ENCODE assay signal across 1 cellular context in genomic region chr7:128954830-128955797, GRCh38.
TF ChIP-seq lines count a peak whose summit lies in the region.

No MANE protein-coding gene starts in this region.

TF ChIP-seq in GM12878, 131 proteins besides CTCF, POLR2A, EP300 and RAD21 (continued from another document and continues in another):
- TF ChIP-seq ZNF687 (IDR thresholded peaks at IDR 0.05) = peak; percentile 87
- TF ChIP-seq RAD51 (IDR thresholded peaks at IDR 0.05) = peak; percentile 81
- TF ChIP-seq JUNB (IDR thresholded peaks at IDR 0.05) = no peak; the same call in 1 of the 2 replicates
- no peak for TF ChIP-seq ZNF207 (IDR thresholded peaks at IDR 0.05; ENCODE audit: borderline replicate concordance)
- TF ChIP-seq NBN (IDR thresholded peaks at IDR 0.05) = peak; percentile 73
- no peak for TF ChIP-seq NRF1 (conservative IDR thresholded peaks at IDR 0.05; ENCODE audit: low read depth, low read length)
- TF ChIP-seq SMC3 (IDR thresholded peaks at IDR 0.05; ENCODE audit: borderline replicate concordance, low read length) = no peak; the same call in 1 of the 2 replicates
- TF ChIP-seq NFIC (IDR thresholded peaks at IDR 0.05; ENCODE audit: low read depth, low read length) = peak; percentile 87
- TF ChIP-seq FOXM1 (IDR thresholded peaks at IDR 0.05; ENCODE audit: low read depth, low read length) = peak; percentile 77
- no peak for TF ChIP-seq ASH2L (IDR thresholded peaks at IDR 0.05; ENCODE audit: borderline replicate concordance, low read depth)
- no peak for TF ChIP-seq REST (IDR thresholded peaks at IDR 0.05; ENCODE audit: low read depth, low read length)
- no peak for TF ChIP-seq RELA (IDR thresholded peaks at IDR 0.05; ENCODE audit: borderline replicate concordance, partially characterized antibody)
- TF ChIP-seq MYB (IDR thresholded peaks at IDR 0.05; ENCODE audit: borderline replicate concordance, low read depth, low read length) = no peak
- 0 out of 2 replicates have a peak, but pooled peaks have one; percentile 73 for TF ChIP-seq STAT3 (IDR thresholded peaks at IDR 0.05; ENCODE audit: low read depth, low read length)
- TF ChIP-seq, protein P1, sequence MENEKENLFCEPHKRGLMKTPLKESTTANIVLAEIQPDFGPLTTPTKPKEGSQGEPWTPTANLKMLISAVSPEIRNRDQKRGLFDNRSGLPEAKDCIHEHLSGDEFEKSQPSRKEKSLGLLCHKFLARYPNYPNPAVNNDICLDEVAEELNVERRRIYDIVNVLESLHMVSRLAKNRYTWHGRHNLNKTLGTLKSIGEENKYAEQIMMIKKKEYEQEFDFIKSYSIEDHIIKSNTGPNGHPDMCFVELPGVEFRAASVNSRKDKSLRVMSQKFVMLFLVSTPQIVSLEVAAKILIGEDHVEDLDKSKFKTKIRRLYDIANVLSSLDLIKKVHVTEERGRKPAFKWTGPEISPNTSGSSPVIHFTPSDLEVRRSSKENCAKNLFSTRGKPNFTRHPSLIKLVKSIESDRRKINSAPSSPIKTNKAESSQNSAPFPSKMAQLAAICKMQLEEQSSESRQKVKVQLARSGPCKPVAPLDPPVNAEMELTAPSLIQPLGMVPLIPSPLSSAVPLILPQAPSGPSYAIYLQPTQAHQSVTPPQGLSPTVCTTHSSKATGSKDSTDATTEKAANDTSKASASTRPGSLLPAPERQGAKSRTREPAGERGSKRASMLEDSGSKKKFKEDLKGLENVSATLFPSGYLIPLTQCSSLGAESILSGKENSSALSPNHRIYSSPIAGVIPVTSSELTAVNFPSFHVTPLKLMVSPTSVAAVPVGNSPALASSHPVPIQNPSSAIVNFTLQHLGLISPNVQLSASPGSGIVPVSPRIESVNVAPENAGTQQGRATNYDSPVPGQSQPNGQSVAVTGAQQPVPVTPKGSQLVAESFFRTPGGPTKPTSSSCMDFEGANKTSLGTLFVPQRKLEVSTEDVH (IDR thresholded peaks at IDR 0.05; ENCODE audit: low read depth, partially characterized antibody) = no peak
- peak; percentile 88 for TF ChIP-seq CREM (IDR thresholded peaks at IDR 0.05; ENCODE audit: low read depth)
- TF ChIP-seq MXI1 (IDR thresholded peaks at IDR 0.05; ENCODE audit: low read depth, low read length) = peak; percentile 91
- TF ChIP-seq ZNF384 (IDR thresholded peaks at IDR 0.05; ENCODE audit: borderline replicate concordance, low read depth, low read length) = peak; percentile 65; the same call in 1 of the 2 replicates
- peak; percentile 36; the same call in 1 of the 2 replicates for TF ChIP-seq E2F4 (IDR thresholded peaks at IDR 0.05; ENCODE audit: low read depth, low read length)
- TF ChIP-seq KLF5 (IDR thresholded peaks at IDR 0.05; ENCODE audit: partially characterized antibody) = no peak
- peak; percentile 53; the same call in 1 of the 2 replicates for TF ChIP-seq BCL11A (IDR thresholded peaks at IDR 0.05; ENCODE audit: low read depth, low read length)
- TF ChIP-seq EED (IDR thresholded peaks at IDR 0.05; ENCODE audit: low read depth) = peak; percentile 63
- no peak; the same call in 1 of the 2 replicates for TF ChIP-seq TCF3 (IDR thresholded peaks at IDR 0.05; ENCODE audit: borderline replicate concordance, insufficient read depth, low read depth, low read length)
- TF ChIP-seq, protein P2, sequence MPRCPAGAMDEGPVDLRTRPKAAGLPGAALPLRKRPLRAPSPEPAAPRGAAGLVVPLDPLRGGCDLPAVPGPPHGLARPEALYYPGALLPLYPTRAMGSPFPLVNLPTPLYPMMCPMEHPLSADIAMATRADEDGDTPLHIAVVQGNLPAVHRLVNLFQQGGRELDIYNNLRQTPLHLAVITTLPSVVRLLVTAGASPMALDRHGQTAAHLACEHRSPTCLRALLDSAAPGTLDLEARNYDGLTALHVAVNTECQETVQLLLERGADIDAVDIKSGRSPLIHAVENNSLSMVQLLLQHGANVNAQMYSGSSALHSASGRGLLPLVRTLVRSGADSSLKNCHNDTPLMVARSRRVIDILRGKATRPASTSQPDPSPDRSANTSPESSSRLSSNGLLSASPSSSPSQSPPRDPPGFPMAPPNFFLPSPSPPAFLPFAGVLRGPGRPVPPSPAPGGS (IDR thresholded peaks at IDR 0.05; ENCODE audit: borderline replicate concordance, insufficient read depth, low read depth, low read length, poor library complexity, severe bottlenecking) = no peak
- TF ChIP-seq RFX5 (IDR thresholded peaks at IDR 0.05; ENCODE audit: low read depth, low read length) = peak; percentile 92
- TF ChIP-seq, protein P3, sequence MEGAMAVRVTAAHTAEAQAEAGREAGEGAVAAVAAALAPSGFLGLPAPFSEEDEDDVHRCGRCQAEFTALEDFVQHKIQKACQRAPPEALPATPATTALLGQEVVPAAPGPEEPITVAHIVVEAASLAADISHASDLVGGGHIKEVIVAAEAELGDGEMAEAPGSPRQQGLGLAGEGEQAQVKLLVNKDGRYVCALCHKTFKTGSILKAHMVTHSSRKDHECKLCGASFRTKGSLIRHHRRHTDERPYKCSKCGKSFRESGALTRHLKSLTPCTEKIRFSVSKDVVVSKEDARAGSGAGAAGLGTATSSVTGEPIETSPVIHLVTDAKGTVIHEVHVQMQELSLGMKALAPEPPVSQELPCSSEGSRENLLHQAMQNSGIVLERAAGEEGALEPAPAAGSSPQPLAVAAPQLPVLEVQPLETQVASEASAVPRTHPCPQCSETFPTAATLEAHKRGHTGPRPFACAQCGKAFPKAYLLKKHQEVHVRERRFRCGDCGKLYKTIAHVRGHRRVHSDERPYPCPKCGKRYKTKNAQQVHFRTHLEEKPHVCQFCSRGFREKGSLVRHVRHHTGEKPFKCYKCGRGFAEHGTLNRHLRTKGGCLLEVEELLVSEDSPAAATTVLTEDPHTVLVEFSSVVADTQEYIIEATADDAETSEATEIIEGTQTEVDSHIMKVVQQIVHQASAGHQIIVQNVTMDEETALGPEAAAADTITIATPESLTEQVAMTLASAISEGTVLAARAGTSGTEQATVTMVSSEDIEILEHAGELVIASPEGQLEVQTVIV (IDR thresholded peaks at IDR 0.05; ENCODE audit: borderline replicate concordance, partially characterized antibody) = no peak
- TF ChIP-seq, protein P4, sequence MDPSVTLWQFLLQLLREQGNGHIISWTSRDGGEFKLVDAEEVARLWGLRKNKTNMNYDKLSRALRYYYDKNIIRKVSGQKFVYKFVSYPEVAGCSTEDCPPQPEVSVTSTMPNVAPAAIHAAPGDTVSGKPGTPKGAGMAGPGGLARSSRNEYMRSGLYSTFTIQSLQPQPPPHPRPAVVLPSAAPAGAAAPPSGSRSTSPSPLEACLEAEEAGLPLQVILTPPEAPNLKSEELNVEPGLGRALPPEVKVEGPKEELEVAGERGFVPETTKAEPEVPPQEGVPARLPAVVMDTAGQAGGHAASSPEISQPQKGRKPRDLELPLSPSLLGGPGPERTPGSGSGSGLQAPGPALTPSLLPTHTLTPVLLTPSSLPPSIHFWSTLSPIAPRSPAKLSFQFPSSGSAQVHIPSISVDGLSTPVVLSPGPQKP (IDR thresholded peaks at IDR 0.05; ENCODE audit: low read depth, low read length) = no peak
- no peak for TF ChIP-seq RCOR1 (conservative IDR thresholded peaks at IDR 0.05; ENCODE audit: low read depth, low read length)
- TF ChIP-seq SIX5 (IDR thresholded peaks at IDR 0.05; ENCODE audit: low read depth, low read length, severe bottlenecking) = no peak
- TF ChIP-seq CHD1 (IDR thresholded peaks at IDR 0.05; ENCODE audit: low read depth, low read length) = no peak
- peak; percentile 85 for TF ChIP-seq IRF4 (IDR thresholded peaks at IDR 0.05; ENCODE audit: low read depth, low read length)
- peak; percentile 76; the same call in 1 of the 2 replicates for TF ChIP-seq PAX8 (IDR thresholded peaks at IDR 0.05)
- no peak for TF ChIP-seq ZNF217 (IDR thresholded peaks at IDR 0.05)
- no peak for TF ChIP-seq PAX5 (IDR thresholded peaks at IDR 0.05; ENCODE audit: borderline replicate concordance, low read depth, low read length)
- peak; percentile 51 for TF ChIP-seq MEF2B (IDR thresholded peaks at IDR 0.05; ENCODE audit: partially characterized antibody, poor library complexity, severe bottlenecking)
- TF ChIP-seq RUNX3 (IDR thresholded peaks at IDR 0.05; ENCODE audit: low read length) = peak; percentile 32; the same call in 1 of the 2 replicates
- TF ChIP-seq, protein P5, sequence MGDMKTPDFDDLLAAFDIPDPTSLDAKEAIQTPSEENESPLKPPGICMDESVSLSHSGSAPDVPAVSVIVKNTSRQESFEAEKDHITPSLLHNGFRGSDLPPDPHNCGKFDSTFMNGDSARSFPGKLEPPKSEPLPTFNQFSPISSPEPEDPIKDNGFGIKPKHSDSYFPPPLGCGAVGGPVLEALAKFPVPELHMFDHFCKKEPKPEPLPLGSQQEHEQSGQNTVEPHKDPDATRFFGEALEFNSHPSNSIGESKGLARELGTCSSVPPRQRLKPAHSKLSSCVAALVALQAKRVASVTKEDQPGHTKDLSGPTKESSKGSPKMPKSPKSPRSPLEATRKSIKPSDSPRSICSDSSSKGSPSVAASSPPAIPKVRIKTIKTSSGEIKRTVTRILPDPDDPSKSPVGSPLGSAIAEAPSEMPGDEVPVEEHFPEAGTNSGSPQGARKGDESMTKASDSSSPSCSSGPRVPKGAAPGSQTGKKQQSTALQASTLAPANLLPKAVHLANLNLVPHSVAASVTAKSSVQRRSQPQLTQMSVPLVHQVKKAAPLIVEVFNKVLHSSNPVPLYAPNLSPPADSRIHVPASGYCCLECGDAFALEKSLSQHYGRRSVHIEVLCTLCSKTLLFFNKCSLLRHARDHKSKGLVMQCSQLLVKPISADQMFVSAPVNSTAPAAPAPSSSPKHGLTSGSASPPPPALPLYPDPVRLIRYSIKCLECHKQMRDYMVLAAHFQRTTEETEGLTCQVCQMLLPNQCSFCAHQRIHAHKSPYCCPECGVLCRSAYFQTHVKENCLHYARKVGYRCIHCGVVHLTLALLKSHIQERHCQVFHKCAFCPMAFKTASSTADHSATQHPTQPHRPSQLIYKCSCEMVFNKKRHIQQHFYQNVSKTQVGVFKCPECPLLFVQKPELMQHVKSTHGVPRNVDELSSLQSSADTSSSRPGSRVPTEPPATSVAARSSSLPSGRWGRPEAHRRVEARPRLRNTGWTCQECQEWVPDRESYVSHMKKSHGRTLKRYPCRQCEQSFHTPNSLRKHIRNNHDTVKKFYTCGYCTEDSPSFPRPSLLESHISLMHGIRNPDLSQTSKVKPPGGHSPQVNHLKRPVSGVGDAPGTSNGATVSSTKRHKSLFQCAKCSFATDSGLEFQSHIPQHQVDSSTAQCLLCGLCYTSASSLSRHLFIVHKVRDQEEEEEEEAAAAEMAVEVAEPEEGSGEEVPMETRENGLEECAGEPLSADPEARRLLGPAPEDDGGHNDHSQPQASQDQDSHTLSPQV (IDR thresholded peaks at IDR 0.05) = no peak
- no peak for TF ChIP-seq TCF7 (IDR thresholded peaks at IDR 0.05; ENCODE audit: borderline replicate concordance)
- TF ChIP-seq FOXK2 (IDR thresholded peaks at IDR 0.05) = no peak
